In the genomic region with DNA sequence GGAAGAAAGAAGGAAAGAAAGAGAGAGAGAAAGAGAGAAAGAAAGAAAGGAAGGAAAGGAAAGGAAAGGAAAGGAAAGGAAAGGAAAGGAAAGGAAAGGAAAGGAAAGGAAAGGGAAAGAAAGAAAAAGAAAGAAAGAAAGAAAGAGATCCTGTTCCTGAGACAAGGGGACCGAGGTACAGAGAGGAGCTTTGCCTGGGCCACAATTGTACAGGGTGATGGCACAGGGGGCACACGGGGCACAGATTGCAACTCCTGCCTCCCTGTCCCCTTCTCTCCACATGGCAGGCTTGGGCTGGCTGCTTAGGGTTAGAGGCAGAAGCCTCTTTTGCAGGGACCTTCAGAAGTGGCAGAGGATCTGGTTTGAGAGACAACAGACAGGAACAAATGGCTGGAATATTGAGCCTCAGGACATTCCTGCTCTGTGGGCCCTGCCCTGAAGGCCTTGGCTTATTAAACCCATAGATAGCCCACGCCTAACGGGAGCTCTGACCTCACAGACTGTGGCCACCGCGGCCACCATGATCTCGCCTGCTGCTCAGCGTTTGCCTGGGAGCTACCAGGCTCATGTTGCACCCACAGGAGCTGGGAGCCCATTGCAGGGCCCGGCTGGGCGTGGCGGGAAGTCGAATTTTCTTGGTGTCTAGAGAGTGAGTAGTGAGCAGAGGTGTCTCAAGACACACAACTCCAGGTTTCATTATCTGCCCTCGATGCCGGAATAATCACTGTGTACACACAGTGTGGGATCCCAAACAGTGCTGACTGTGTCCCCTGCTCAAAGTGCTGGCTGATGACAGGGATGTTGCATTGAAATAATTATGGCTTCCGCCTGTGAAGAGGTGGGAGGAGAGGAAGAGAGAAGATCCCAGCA, we compare ENCODE assay signal across 10 cellular contexts.
DNase-seq lines count a peak whose midpoint lies in the region; ATAC-seq and TF ChIP-seq lines count a peak whose summit lies in the region.
"Had no signal": no experiment of that assay in that cellular context is flagged by ENCODE, and none has a peak within 500 bp of the region (broad histone marks: within the 10 kb centered on the region; RNA-seq: fewer than 3 reads in every experiment).

No MANE protein-coding gene starts in this region.

- H3K27me3 Mint-ChIP-seq in activated naive CD8-positive, alpha-beta T cell treated with anti-CD3 and anti-CD28 coated beads, Interleukin-2, amount 10 ng/mL, durations not matched to agents 7 days and 5 days: no peaks in the 10 kb centered on the region
- H3K27me3 Mint-ChIP-seq in nephron (ENCODE audit: low read depth): peaks cover 20% of the 10 kb centered on the region

- H3K4me1 Mint-ChIP-seq in activated naive CD8-positive, alpha-beta T cell treated with anti-CD3 and anti-CD28 coated beads, Interleukin-2, amount 10 ng/mL, durations not matched to agents 7 days and 5 days: peaks cover 27% of the 10 kb centered on the region
- peaks cover 57% of the 10 kb centered on the region for H3K4me1 Mint-ChIP-seq in nephron

- no peak overlapping the region for H3K27ac ChIP-seq in caudate nucleus (ENCODE audit: low read depth, low read length)

- POLR2A ChIA-PET in activated naive CD8-positive, alpha-beta T cell treated with anti-CD3 and anti-CD28 coated beads, Interleukin-2, amount 10 ng/mL, durations not matched to agents 7 days and 5 days (lab: Charles Lee): interaction anchor here (0.6 kb wide), 1 partner anchor 387 kb away, joined by 3 read pairs; no protein-coding TSS in a partner anchor

- no peak overlapping the region for H3K4me3 Mint-ChIP-seq in activated naive CD8-positive, alpha-beta T cell treated with anti-CD3 and anti-CD28 coated beads, Interleukin-2, amount 10 ng/mL, durations not matched to agents 7 days and 5 days
- H3K4me3 Mint-ChIP-seq in nephron: no peak overlapping the region
- H3K4me3 Mint-ChIP-seq: endodermal cell had no signal

- no peak for TF ChIP-seq CTCF in nephron (IDR thresholded peaks at IDR 0.05; ENCODE audit: unreplicated experiment in 3 of 3)

- no peaks in the 10 kb centered on the region for H3K36me3 Mint-ChIP-seq in activated naive CD8-positive, alpha-beta T cell treated with anti-CD3 and anti-CD28 coated beads, Interleukin-2, amount 10 ng/mL, durations not matched to agents 7 days and 5 days
- no peaks in the 10 kb centered on the region for H3K36me3 Mint-ChIP-seq in nephron (ENCODE audit: low read depth)

- DNase-seq in EL (peak; percentile 46), NCI-H187 treated with DMSO at 0.1 percent for 48 hours (lab: John Stamatoyannopoulos, UW) (peak; percentile 28), NK-92 (lab: John Stamatoyannopoulos, UW; ENCODE audit: unreplicated experiment) (no peak), NCI-H82 treated with DMSO at 0.1 percent for 48 hours (lab: John Stamatoyannopoulos, UW; ENCODE audit: unreplicated experiment) (no peak), caudate nucleus (lab: John Stamatoyannopoulos, UW) (no peak)
- DNase-seq in activated naive CD8-positive, alpha-beta T cell treated with anti-CD3 and anti-CD28 coated beads, Interleukin-2, amount 10 ng/mL, durations not matched to agents 7 days and 5 days: no peak
- DNase-seq: endodermal cell; stimulated activated naive CD8-positive, alpha-beta T cell treated with anti-CD3 and anti-CD28 coated beads, Interleukin-15, Interleukin-2, amounts not matched to agents 100 U/mL and 50 U/mL, for 24 hours had no signal

- no peak for ATAC-seq in activated naive CD8-positive, alpha-beta T cell treated with anti-CD3 and anti-CD28 coated beads, Interleukin-2, amount 10 ng/mL, durations not matched to agents 7 days and 5 days (ENCODE audit: low read depth)
- ATAC-seq in GM18861 (IDR thresholded peaks at IDR 0.05; ENCODE audit: unreplicated experiment): no peak
- ATAC-seq: stimulated activated naive CD8-positive, alpha-beta T cell treated with anti-CD3 and anti-CD28 coated beads, Interleukin-15, Interleukin-2, amounts not matched to agents 100 U/mL and 50 U/mL, for 24 hours had no signal

- H3K9me3 Mint-ChIP-seq in activated naive CD8-positive, alpha-beta T cell treated with anti-CD3 and anti-CD28 coated beads, Interleukin-2, amount 10 ng/mL, durations not matched to agents 7 days and 5 days: no peaks in the 10 kb centered on the region
- no peaks in the 10 kb centered on the region for H3K9me3 Mint-ChIP-seq in nephron
- H3K9me3 Mint-ChIP-seq: endodermal cell had no signal

- H3K27ac Mint-ChIP-seq in activated naive CD8-positive, alpha-beta T cell treated with anti-CD3 and anti-CD28 coated beads, Interleukin-2, amount 10 ng/mL, durations not matched to agents 7 days and 5 days: peak overlapping the region; percentile 52
- H3K27ac Mint-ChIP-seq in nephron: peak overlapping the region; percentile 29 to 78 (median 43)

Comparison
In these comparisons a context has a peak if more than half of its experiments do, and no peak if none do; other contexts are left out.
1. DNase-seq: peak in EL (single experiment) and NCI-H187 treated with DMSO at 0.1 percent for 48 hours (single experiment); none in activated naive CD8-positive, alpha-beta T cell treated with anti-CD3 and anti-CD28 coated beads, Interleukin-2, amount 10 ng/mL, durations not matched to agents 7 days and 5 days (single experiment), NK-92 (single experiment), NCI-H82 treated with DMSO at 0.1 percent for 48 hours (single experiment) and caudate nucleus (0 of 61).